In genomic region chr11:59753650-59754493, GRCh38 we compare ENCODE assay signal across 9 cellular contexts. TPM values are rescaled to one million over a fixed set of nuclear protein-coding genes. Genes with fewer than 3 reads are reported as not detected.
DNase-seq lines count a peak whose midpoint lies in the region; ATAC-seq and TF ChIP-seq lines count a peak whose summit lies in the region.
"Had no signal": no experiment of that assay in that cellular context is flagged by ENCODE, and none has a peak within 500 bp of the region (broad histone marks: within the 10 kb centered on the region; RNA-seq: fewer than 3 reads in every experiment).

No MANE protein-coding gene starts in this region.

- peaks cover 17% of the 10 kb centered on the region for H3K4me1 Mint-ChIP-seq in activated CD4-positive, alpha-beta memory T cell treated with anti-CD3 and anti-CD28 coated beads for 36 hours (ENCODE audit: low read depth)

- DNase-seq in BJ (ENCODE audit: low read depth) (no peak), NCI-H526 (lab: John Stamatoyannopoulos, UW) (peak; percentile 61 to 89), lung microvascular endothelial cell (ENCODE audit: low read depth in 2 of 2) (peak; percentile 82 to 86)
- peak; percentile 88 for DNase-seq in activated CD4-positive, alpha-beta memory T cell treated with anti-CD3 and anti-CD28 coated beads for 36 hours
- peak; percentile 54 to 70 (median 67) for DNase-seq in stimulated activated CD4-positive, alpha-beta T cell treated with anti-CD3 and anti-CD28 coated beads, TNF-alpha, amount 100 ng/mL, for 4 hours (ENCODE audit: low read depth in 3 of 3)

- peak overlapping the region; percentile 84 for H3K4me3 Mint-ChIP-seq in activated CD4-positive, alpha-beta memory T cell treated with anti-CD3 and anti-CD28 coated beads for 36 hours

- peaks cover 3% of the 10 kb centered on the region for H3K4me1 ChIP-seq in ectodermal cell (ENCODE audit: control insufficient read depth, insufficient read depth, low read length)

- WGBS in ectodermal cell, 2 experiments = 36 to 38% methylated on average over 46 of the region's 47 CpGs

- intact Hi-C loops in activated CD4-positive, alpha-beta memory T cell treated with anti-CD3 and anti-CD28 coated beads for 36 hours (cut with micrococcal nuclease) = loop anchor here (1.0 to 2.0 kb wide), 7 partner anchors 48 to 376 kb away; partner anchors contain the start of genes MRPL16 and PATL1

- POLR2A ChIA-PET in BJ (lab: Charles Lee) = no interaction called here
- POLR2A ChIA-PET in activated CD4-positive, alpha-beta memory T cell treated with anti-CD3 and anti-CD28 coated beads for 36 hours (lab: Charles Lee) = interaction anchor here (1.5 to 1.6 kb wide), 2 partner anchors 18 to 165 kb away, joined by 3 read pairs; no protein-coding TSS in a partner anchor

- H3K9me3 Mint-ChIP-seq in activated CD4-positive, alpha-beta memory T cell treated with anti-CD3 and anti-CD28 coated beads for 36 hours = no peaks in the 10 kb centered on the region

- peak; percentile 76 for ATAC-seq in GM19035 (IDR thresholded peaks at IDR 0.05; ENCODE audit: unreplicated experiment)
- peak; percentile 72 for ATAC-seq in HG03354 (IDR thresholded peaks at IDR 0.05; ENCODE audit: poor library complexity, severe bottlenecking, unreplicated experiment)

- H3K36me3 ChIP-seq in BJ (ENCODE audit: control insufficient read depth, insufficient read depth, low read length) (no peaks in the 10 kb centered on the region), ectodermal cell (ENCODE audit: control insufficient read depth, insufficient read depth, low read length) (no peaks in the 10 kb centered on the region)

- peaks cover 3% of the 10 kb centered on the region for H3K27me3 Mint-ChIP-seq in activated CD4-positive, alpha-beta memory T cell treated with anti-CD3 and anti-CD28 coated beads for 36 hours

- H3K4me3 ChIP-seq in BJ (ENCODE audit: low read depth, low read length) (peak overlapping the region; percentile 78), ectodermal cell (ENCODE audit: insufficient read depth, low read depth, low read length) (peak overlapping the region; percentile 85)

- no peak overlapping the region for H3K27ac ChIP-seq in ectodermal cell (ENCODE audit: insufficient read depth, low read depth, low read length, poor library complexity, severe bottlenecking)

- no peaks in the 10 kb centered on the region for H3K36me3 Mint-ChIP-seq in activated CD4-positive, alpha-beta memory T cell treated with anti-CD3 and anti-CD28 coated beads for 36 hours

- H3K27ac Mint-ChIP-seq in activated CD4-positive, alpha-beta memory T cell treated with anti-CD3 and anti-CD28 coated beads for 36 hours = no peak overlapping the region

- no peaks in the 10 kb centered on the region for H3K9me3 ChIP-seq in ectodermal cell (ENCODE audit: control insufficient read depth, low read length)

- peak; percentile 91 for TF ChIP-seq CTCF in BJ (IDR thresholded peaks at IDR 0.05; ENCODE audit: insufficient read depth, low read depth, low read length)

- H3K27me3 ChIP-seq in BJ (ENCODE audit: control insufficient read depth, insufficient read depth, low read length) = no peaks in the 10 kb centered on the region
- H3K27me3 ChIP-seq in ectodermal cell (ENCODE audit: control insufficient read depth, insufficient read depth, low read length, poor library complexity, severe bottlenecking) = peaks cover 5% of the 10 kb centered on the region

- CTCF ChIA-PET in BJ (lab: Yijun Ruan, JAX) = interaction anchor here (0.7 to 9.5 kb wide), 18 partner anchors 8 to 90 kb away, joined by 3 to 181 read pairs (median 5); partner anchors contain the start of gene MRPL16
- CTCF ChIA-PET in activated CD4-positive, alpha-beta memory T cell treated with anti-CD3 and anti-CD28 coated beads for 36 hours (lab: Charles Lee) = interaction anchor here (0.6 to 7.6 kb wide), 17 partner anchors 11 to 191 kb away, joined by 3 to 132 read pairs (median 5); partner anchors contain the start of genes MRPL16 and PATL1

RNA-seq across cellular contexts. Expression of gene STX3, which starts 1.3 kb away (rescaled TPM):
- polyA plus RNA-seq in BJ (2011; rRNA removed) = 8.8 and 11.4 TPM in 2 replicates
- 6.0 and 6.5 TPM in 2 replicates for polyA minus RNA-seq in BJ (2011; rRNA and poly(A)+ RNA removed)
- 10 to 100 TPM; 11.7 to 12.3 TPM for total RNA-seq in activated CD4-positive, alpha-beta memory T cell treated with anti-CD3 and anti-CD28 coated beads for 36 hours
- polyA plus RNA-seq in ectodermal cell (2013, experiment 1 of 4) = 36.8 TPM
- polyA plus RNA-seq in ectodermal cell (2013, experiment 2 of 4) = 40.5 TPM
- polyA plus RNA-seq in ectodermal cell (2013, experiment 3 of 4) = 31.3 TPM
- 33.9 TPM for polyA plus RNA-seq in ectodermal cell (2013, experiment 4 of 4)
- total RNA-seq in lung microvascular endothelial cell = 59.1 and 86.3 TPM in 2 replicates

RNA-seq across cellular contexts. Expression of gene OR10V1, which starts 40.2 kb away (rescaled TPM):
- not detected in 2 replicates for polyA plus RNA-seq in BJ (2011; rRNA removed)
- not detected in 2 replicates for polyA minus RNA-seq in BJ (2011; rRNA and poly(A)+ RNA removed)
- not detected for total RNA-seq in activated CD4-positive, alpha-beta memory T cell treated with anti-CD3 and anti-CD28 coated beads for 36 hours
- not detected for polyA plus RNA-seq in ectodermal cell (2013, experiment 1 of 4)
- polyA plus RNA-seq in ectodermal cell (2013, experiment 2 of 4) = not detected
- polyA plus RNA-seq in ectodermal cell (2013, experiment 3 of 4) = not detected
- not detected for polyA plus RNA-seq in ectodermal cell (2013, experiment 4 of 4)
- not detected in 2 replicates for total RNA-seq in lung microvascular endothelial cell
- polyA plus RNA-seq: adipose tissue had no signal

RNA-seq across cellular contexts. Expression of gene MRPL16, which starts 56.7 kb away (rescaled TPM):
- 46.6 and 47.0 TPM in 2 replicates for polyA plus RNA-seq in BJ (2011; rRNA removed)
- 13.6 and 16.6 TPM in 2 replicates for polyA minus RNA-seq in BJ (2011; rRNA and poly(A)+ RNA removed)
- total RNA-seq in activated CD4-positive, alpha-beta memory T cell treated with anti-CD3 and anti-CD28 coated beads for 36 hours = 10 to 100 TPM; 80.2 to 80.5 TPM
- polyA plus RNA-seq in ectodermal cell (2013, experiment 1 of 4) = 45.3 TPM
- polyA plus RNA-seq in ectodermal cell (2013, experiment 2 of 4) = 48.7 TPM
- 41.9 TPM for polyA plus RNA-seq in ectodermal cell (2013, experiment 3 of 4)
- polyA plus RNA-seq in ectodermal cell (2013, experiment 4 of 4) = 47.3 TPM
- total RNA-seq in lung microvascular endothelial cell = 19.4 and 25.5 TPM in 2 replicates
